ENCODE assay signal across 9 cellular contexts in the genomic region with DNA sequence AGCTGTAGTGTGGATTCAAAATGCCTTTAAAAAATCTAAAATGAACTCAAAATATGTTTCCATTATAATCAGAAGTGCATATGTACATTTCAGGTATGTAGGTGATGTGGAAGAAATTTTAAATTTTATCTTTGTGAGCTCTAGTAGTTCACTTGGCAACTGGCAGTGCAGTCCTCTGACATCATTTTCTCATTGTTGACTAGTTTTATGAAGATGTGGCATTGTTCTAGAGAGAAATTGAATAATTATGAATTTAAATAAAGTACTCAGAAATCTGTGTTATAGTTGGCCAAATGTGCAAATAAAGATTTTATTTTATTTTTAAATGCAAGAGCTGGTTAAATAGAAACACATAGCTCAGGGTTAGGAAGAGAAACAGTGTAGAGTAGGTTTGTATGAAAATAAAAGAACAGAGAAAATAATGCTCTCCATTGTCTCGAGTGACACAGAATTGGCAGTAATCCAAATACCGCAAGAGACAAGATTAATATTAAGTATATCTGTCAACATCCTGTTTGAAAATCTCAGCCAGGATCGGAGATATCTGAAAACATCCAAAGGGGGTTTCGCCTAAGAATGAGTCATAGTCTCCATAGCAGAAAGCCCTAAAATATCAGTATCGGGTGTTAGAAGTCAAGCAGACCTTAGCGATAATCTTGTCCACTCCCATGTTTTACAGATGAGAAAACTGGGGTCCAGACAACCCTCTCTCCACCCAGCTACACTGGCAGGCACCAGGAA.
DNase-seq lines count a peak whose midpoint lies in the region; ATAC-seq and TF ChIP-seq lines count a peak whose summit lies in the region.
"Had no signal": no experiment of that assay in that cellular context is flagged by ENCODE, and none has a peak within 500 bp of the region (broad histone marks: within the 10 kb centered on the region; RNA-seq: fewer than 3 reads in every experiment).

No MANE protein-coding gene starts in this region.

- ATAC-seq in HG03571 (IDR thresholded peaks at IDR 0.05; ENCODE audit: unreplicated experiment), result no peak

- DNase-seq in COR-L47 (lab: John Stamatoyannopoulos, UW) (peak; percentile 83), astrocyte of the spinal cord (ENCODE audit: low read depth, low spot score) (peak; percentile 59), lung microvascular endothelial cell (ENCODE audit: low read depth in 2 of 2) (peak; percentile 47 to 93), GM19238 (ENCODE audit: insufficient read length, low spot score) (no peak), germinal center (ENCODE audit: low spot score) (no peak)
- DNase-seq in Jurkat, Clone E6-1 (ENCODE audit: low read depth, low spot score), result peak; percentile 25
- no peak for DNase-seq in activated effector memory CD4-positive, alpha-beta T cell treated with Interleukin-2 at 50 U/mL for 16 hours
- DNase-seq: activated effector memory CD4-positive, alpha-beta T cell treated with anti-CD3 and anti-CD28 coated beads, Interleukin-2, amount 50 U/mL, for 16 hours had no signal

- in situ Hi-C loops in astrocyte of the spinal cord (cut with HindIII; ENCODE audit: low sequenced_read_pairs), result no loop called here

- no peak for TF ChIP-seq CTCF in astrocyte of the spinal cord (IDR thresholded peaks at IDR 0.05; ENCODE audit: low read depth, low read length)

- H3K4me3 ChIP-seq in Jurkat, Clone E6-1 (ENCODE audit: low read length), result no peak overlapping the region
- H3K4me3 ChIP-seq in astrocyte of the spinal cord (ENCODE audit: low read depth, low read length), result no peak overlapping the region

Comparison
In these comparisons a context has a peak if more than half of its experiments do, and no peak if none do; other contexts are left out.
1. DNase-seq: peak in COR-L47 (single experiment), Jurkat, Clone E6-1 (single experiment), astrocyte of the spinal cord (single experiment) and lung microvascular endothelial cell (2 of 2); none in activated effector memory CD4-positive, alpha-beta T cell treated with Interleukin-2 at 50 U/mL for 16 hours (single experiment), GM19238 (single experiment) and germinal center (single experiment).